ENCODE assay signal across 8 cellular contexts in the genomic region with DNA sequence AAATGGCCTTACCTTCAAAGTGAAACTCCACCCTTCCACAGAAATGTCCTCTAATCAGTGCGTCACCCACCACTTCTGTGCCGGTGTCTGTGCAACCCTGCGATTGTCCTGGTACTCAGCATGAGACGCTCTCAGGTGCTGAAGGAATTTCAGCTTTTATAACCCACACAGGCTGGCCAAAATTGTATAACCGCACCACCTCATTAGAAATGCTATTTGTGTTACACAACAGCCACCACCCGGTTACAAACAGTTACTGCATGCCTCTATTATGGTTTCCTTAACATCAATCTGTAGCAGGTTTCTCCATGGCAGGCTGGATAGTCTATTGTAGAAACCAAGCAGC. TPM values are rescaled to one million over a fixed set of nuclear protein-coding genes. Genes with fewer than 3 reads are reported as not detected.
A peak's percentile ranks its signal among the peaks of the same experiment; 100 is the strongest.
DNase-seq lines count a peak whose midpoint lies in the region; ATAC-seq and TF ChIP-seq lines count a peak whose summit lies in the region.

No MANE protein-coding gene starts in this region.

- peak overlapping the region; percentile 53 for H3K4me3 Mint-ChIP-seq in type B pancreatic cell

- peak overlapping the region; percentile 60 for H3K27ac Mint-ChIP-seq in type B pancreatic cell

- H3K4me1 Mint-ChIP-seq in type B pancreatic cell (ENCODE audit: unreplicated experiment): peaks cover 23% of the 10 kb centered on the region

- intact Hi-C loops in mammary epithelial cell (cut with micrococcal nuclease): loop anchor here (1.0 to 10.0 kb wide), 5 partner anchors 84 to 343 kb away; no protein-coding TSS in a partner anchor

- in situ Hi-C loops in mammary epithelial cell (cut with MboI; ENCODE audit: low sequenced_read_pairs in 2 of 2): loop anchor here (25.0 kb wide), 1 partner anchor 338 kb away; no protein-coding TSS in a partner anchor

- H3K36me3 ChIP-seq in OCI-LY1 (ENCODE audit: insufficient read depth, low read length): peaks cover 66% of the 10 kb centered on the region
- no peaks in the 10 kb centered on the region for H3K36me3 ChIP-seq in mammary epithelial cell (ENCODE audit: insufficient read depth, low read length)

- H3K27me3 Mint-ChIP-seq in type B pancreatic cell: no peaks in the 10 kb centered on the region

- H2AFZ ChIP-seq in OCI-LY1 (ENCODE audit: low read length): no peak overlapping the region
- H2AFZ ChIP-seq in mammary epithelial cell (ENCODE audit: low read depth, low read length): no peak overlapping the region

- H3K9ac ChIP-seq in OCI-LY1 (ENCODE audit: low read length) (peak overlapping the region; percentile 45), mammary epithelial cell (ENCODE audit: insufficient read depth, low read length) (no peak overlapping the region)

- H3K9me3 ChIP-seq in OCI-LY1 (ENCODE audit: low read length) (peaks cover 6% of the 10 kb centered on the region; the same call in 1 of the 2 replicates), mammary epithelial cell (replicated peaks; ENCODE audit: insufficient read depth, low read length) (peaks cover 4% of the 10 kb centered on the region)

- peak overlapping the region; percentile 75 for H3K27ac ChIP-seq in OCI-LY1 (ENCODE audit: low read depth, low read length, poor library complexity, severe bottlenecking)
- H3K27ac ChIP-seq in mammary epithelial cell (ENCODE audit: insufficient read depth, low read depth, low read length): no peak overlapping the region

- H3K79me2 ChIP-seq in OCI-LY1 (ENCODE audit: insufficient read depth, low read length): peaks cover 19% of the 10 kb centered on the region
- H3K79me2 ChIP-seq in mammary epithelial cell (ENCODE audit: insufficient read depth, low read length): peaks cover 8% of the 10 kb centered on the region

- peak; percentile 57 for ATAC-seq in GM21825 (IDR thresholded peaks at IDR 0.05; ENCODE audit: unreplicated experiment)
- no peak for ATAC-seq in GM18873 (IDR thresholded peaks at IDR 0.05; ENCODE audit: low FRiP score, unreplicated experiment)

- CTCF ChIA-PET in mammary epithelial cell (lab: Charles Lee; ENCODE audit: low non-redundant PET): interaction anchor here (0.6 to 1.1 kb wide), 2 partner anchors 191 to 246 kb away, joined by 3 to 4 read pairs; no protein-coding TSS in a partner anchor

- H3K4me2 ChIP-seq in OCI-LY1 (ENCODE audit: low read length) (peak overlapping the region; percentile 61), mammary epithelial cell (ENCODE audit: insufficient read depth, low read depth, low read length) (no peak overlapping the region)

- H3K36me3 Mint-ChIP-seq in type B pancreatic cell: peaks cover 5% of the 10 kb centered on the region

- H4K20me1 ChIP-seq in OCI-LY1 (ENCODE audit: insufficient read depth, low read length): no peaks in the 10 kb centered on the region
- H4K20me1 ChIP-seq in mammary epithelial cell (ENCODE audit: insufficient read depth, low read length): no peaks in the 10 kb centered on the region

- DNase-seq in DMS153 treated with DMSO at 0.1 percent for 48 hours (lab: John Stamatoyannopoulos, UW; ENCODE audit: unreplicated experiment) (peak; percentile 10), DMS153 (lab: John Stamatoyannopoulos, UW) (no peak), mammary epithelial cell (peak; percentile 9), kidney glomerular epithelial cell (lab: John Stamatoyannopoulos, UW) (peak; percentile 17), type B pancreatic cell (ENCODE audit: extremely low spot score, unreplicated experiment) (no peak)

- 77% methylated on average over 6 of the region's 6 CpGs for whole genome bisulfite sequencing in mammary epithelial cell (ENCODE audit: low coverage, missing lambda C conversion rate)

- BruUV-seq in mammary epithelial cell (replicated peaks; lab: Mats Ljungman, UMichigan): no TSS peak

- H3K4me3 ChIP-seq in OCI-LY1 (ENCODE audit: low read depth, low read length, poor library complexity, severe bottlenecking) (peak overlapping the region; percentile 38), mammary epithelial cell (replicated peaks in 1 of 3; ENCODE audit: insufficient read depth in 1 of 3, low read depth in 2 of 3, low read length in 3 of 3) (no peak overlapping the region)

- no peaks in the 10 kb centered on the region for H3F3A ChIP-seq in OCI-LY1 (ENCODE audit: insufficient read depth, low read length)

- no peaks in the 10 kb centered on the region for H3K27me3 ChIP-seq in OCI-LY1 (ENCODE audit: insufficient read depth, low read length)
- no peaks in the 10 kb centered on the region for H3K27me3 ChIP-seq in mammary epithelial cell (ENCODE audit: insufficient read depth, low read length)

- dilution Hi-C loops in mammary epithelial cell (cut with HindIII; ENCODE audit: low sequenced_read_pairs): no loop called here

- peaks cover 4% of the 10 kb centered on the region for H3K9me3 Mint-ChIP-seq in type B pancreatic cell

- no peaks in the 10 kb centered on the region for H3K9me2 ChIP-seq in OCI-LY1 (ENCODE audit: low read depth, low read length)

- peaks cover 36% of the 10 kb centered on the region for H3K4me1 ChIP-seq in OCI-LY1 (ENCODE audit: insufficient read depth, low read length, severe bottlenecking)
- peaks cover 16% of the 10 kb centered on the region for H3K4me1 ChIP-seq in mammary epithelial cell (ENCODE audit: insufficient read depth, low read length)

- TF ChIP-seq CTCF in OCI-LY1 (IDR thresholded peaks at IDR 0.05; ENCODE audit: low read length) (peak; percentile 83), mammary epithelial cell (conservative IDR thresholded peaks at IDR 0.05 in 1 of 2, IDR thresholded peaks at IDR 0.05 in 1 of 2; ENCODE audit: extremely low read depth in 1 of 2, insufficient read depth in 1 of 2, low read depth in 1 of 2, low read length in 2 of 2) (peak; percentile 49 to 61), type B pancreatic cell (conservative IDR thresholded peaks at IDR 0.05) (peak; percentile 63)

RNA-seq across cellular contexts. Expression of a gene that starts 51.5 kb away (rescaled TPM):
- 10 to 100 TPM; 23.8 to 26.1 TPM for total RNA-seq in mammary epithelial cell
- polyA plus RNA-seq in mammary epithelial cell: 13.1 TPM
- 29.3 TPM for polyA minus RNA-seq in mammary epithelial cell
- 16.4 and 19.6 TPM in 2 replicates for total RNA-seq in type B pancreatic cell (ENCODE audit: low replicate concordance)

Comparison
In these comparisons a context has a peak if more than half of its experiments do, and no peak if none do; other contexts are left out.
1. DNase-seq: peak in DMS153 treated with DMSO at 0.1 percent for 48 hours (single experiment), mammary epithelial cell (single experiment) and kidney glomerular epithelial cell (single experiment); none in DMS153 (single experiment) and type B pancreatic cell (single experiment).
2. Peak in every context shown above with its lines, with median percentiles within 50 percentile points of each other: CTCF ChIP-seq.